Comparison of ENCODE assay signal across 1 cellular context in genomic region chr1:147627435-147628110, GRCh38.
TF ChIP-seq lines count a peak whose summit lies in the region.

No MANE protein-coding gene starts in this region.

TF ChIP-seq in neural cell, 6 proteins besides CTCF, POLR2A, EP300 and RAD21:
- TF ChIP-seq MXI1 (conservative IDR thresholded peaks at IDR 0.05; ENCODE audit: poor library complexity, severe bottlenecking), result no peak
- peak; percentile 75 for TF ChIP-seq SMC3 (conservative IDR thresholded peaks at IDR 0.05; ENCODE audit: poor library complexity)
